Comparison of ENCODE assay signal across 9 cellular contexts in genomic region chr5:83718195-83718825, GRCh38. TPM values are rescaled to one million over a fixed set of nuclear protein-coding genes. Genes with fewer than 3 reads are reported as not detected.
DNase-seq lines count a peak whose midpoint lies in the region; ATAC-seq and TF ChIP-seq lines count a peak whose summit lies in the region.
"Had no signal": no experiment of that assay in that cellular context is flagged by ENCODE, and none has a peak within 500 bp of the region (broad histone marks: within the 10 kb centered on the region; RNA-seq: fewer than 3 reads in every experiment).

No MANE protein-coding gene starts in this region.

- in situ Hi-C loops in GM13976 (cut with MboI; ENCODE audit: low sequenced_read_pairs, unreplicated experiment), result loop anchor here (25.0 kb wide), 1 partner anchor 544 kb away; no protein-coding TSS in a partner anchor
- in situ Hi-C loops in Panc1 (cut with HindIII; ENCODE audit: low pct_unique_long_range_greater_than_20kb, low sequenced_read_pairs), result no loop called here

- no peak overlapping the region for H3K9ac ChIP-seq in colonic mucosa (ENCODE audit: low read depth in 2 of 2, low read length in 2 of 2)

- CTCF ChIA-PET in Panc1 (lab: Charles Lee), result no interaction called here

- POLR2A ChIA-PET in Panc1 (lab: Charles Lee), result no interaction called here

- no peak for TF ChIP-seq POLR2A in uterus (IDR thresholded peaks at IDR 0.05)

- peaks cover 12% of the 10 kb centered on the region for H3K27me3 ChIP-seq in Panc1 (ENCODE audit: control insufficient read depth, insufficient read depth, low read length)
- no peaks in the 10 kb centered on the region for H3K27me3 ChIP-seq in colonic mucosa
- peaks cover 24% of the 10 kb centered on the region for H3K27me3 ChIP-seq in lower lobe of right lung (ENCODE audit: low read depth)
- no peaks in the 10 kb centered on the region for H3K27me3 ChIP-seq in uterus

- H3K4me1 ChIP-seq in Panc1 (ENCODE audit: control insufficient read depth, insufficient read depth, low read length), result peaks cover 6% of the 10 kb centered on the region; the same call in 1 of the 2 replicates
- no peaks in the 10 kb centered on the region for H3K4me1 ChIP-seq in colonic mucosa
- H3K4me1 ChIP-seq in lower lobe of right lung, result peaks cover 9% of the 10 kb centered on the region
- no peaks in the 10 kb centered on the region for H3K4me1 ChIP-seq in uterus

- H3K36me3 ChIP-seq in Panc1 (ENCODE audit: control insufficient read depth, insufficient read depth, low read length) (no peaks in the 10 kb centered on the region), colonic mucosa (no peaks in the 10 kb centered on the region), lower lobe of right lung (no peaks in the 10 kb centered on the region), uterus (no peaks in the 10 kb centered on the region)

- TF ChIP-seq CTCF in GM13976 (IDR thresholded peaks at IDR 0.05; ENCODE audit: borderline replicate concordance, control extremely low read depth, extremely low read depth, insufficient read depth, missing control alignments) (peak; percentile 66), Panc1 (IDR thresholded peaks at IDR 0.05) (peak; percentile 85), colonic mucosa (IDR thresholded peaks at IDR 0.05) (peak; percentile 75), lower lobe of right lung (IDR thresholded peaks at IDR 0.05) (peak; percentile 78), uterus (IDR thresholded peaks at IDR 0.05) (peak; percentile 56 to 65 (median 62))

- H3K27ac ChIP-seq in Panc1 (ENCODE audit: low read length), result no peak overlapping the region
- H3K27ac ChIP-seq in colonic mucosa, result no peak overlapping the region
- H3K27ac ChIP-seq in lower lobe of right lung, result no peak overlapping the region
- no peak overlapping the region for H3K27ac ChIP-seq in uterus

- no TSS peak for BruUV-seq in Panc1 (replicated peaks; lab: Mats Ljungman, UMichigan)

- H3K4me3 ChIP-seq in Panc1 (ENCODE audit: low read depth in 2 of 2, low read length in 2 of 2) (no peak overlapping the region), colonic mucosa (no peak overlapping the region), lower lobe of right lung (no peak overlapping the region), uterus (no peak overlapping the region)

- peak; percentile 68 for DNase-seq in AG08395 (ENCODE audit: low spot score)
- peak; percentile 62 for DNase-seq in GM13976 (ENCODE audit: low spot score)
- peak; percentile 79 for DNase-seq in LoVo (ENCODE audit: low spot score)
- DNase-seq in Panc1 (ENCODE audit: low read depth, low spot score), result peak; percentile 24
- DNase-seq in colonic mucosa, result peak; percentile 64
- no peak for DNase-seq in lower lobe of right lung
- no peak for DNase-seq in uterus
- DNase-seq: left cardiac atrium had no signal

- H3K9me3 ChIP-seq in Panc1 (ENCODE audit: control insufficient read depth, insufficient read depth, low read depth, low read length), result no peaks in the 10 kb centered on the region
- H3K9me3 ChIP-seq in colonic mucosa, result no peaks in the 10 kb centered on the region
- no peaks in the 10 kb centered on the region for H3K9me3 ChIP-seq in lower lobe of right lung
- no peaks in the 10 kb centered on the region for H3K9me3 ChIP-seq in uterus

- intact Hi-C loops in Panc1 (cut with micrococcal nuclease; ENCODE audit: unreplicated experiment), result no loop called here
- intact Hi-C loops in colonic mucosa (cut with DNase I), result loop anchor here (5.0 to 10.0 kb wide), 2 partner anchors 734 to 1326 kb away; no protein-coding TSS in a partner anchor
- intact Hi-C loops in lower lobe of right lung (cut with DNase I), result no loop called here
- intact Hi-C loops in uterus (cut with DNase I; ENCODE audit: low total_unique reads), result no loop called here

- ATAC-seq in HG02610 (IDR thresholded peaks at IDR 0.05; ENCODE audit: unreplicated experiment), result peak; percentile 71
- peak; percentile 78; the same call in 1 of the 2 replicates for ATAC-seq in Panc1
- ATAC-seq in lower lobe of right lung, result peak; percentile 66 to 71

RNA-seq across cellular contexts. Expression of gene HAPLN1, which starts 2.3 kb away (rescaled TPM):
- total RNA-seq in Panc1 (2021; ENCODE audit: unreplicated experiment), result 0.13 TPM
- polyA plus RNA-seq in Panc1 (2012; ENCODE audit: insufficient read length), result 0.36 TPM
- total RNA-seq in colonic mucosa, result 1 to 10 TPM; 3.8 to 5.9 TPM
- total RNA-seq in lower lobe of right lung, result 0.21 TPM
- total RNA-seq in uterus, result 1 to 10 TPM in 1 of 4 donors, not detected in 3; 2.0 TPM

Comparison
In these comparisons a context has a peak if more than half of its experiments do, and no peak if none do; other contexts are left out.
1. DNase-seq: peak in AG08395 (single experiment), GM13976 (single experiment), LoVo (single experiment), Panc1 (single experiment) and colonic mucosa (single experiment); none in lower lobe of right lung (single experiment) and uterus (0 of 2).
2. Peak in every context shown above with its lines, with median percentiles within 50 percentile points of each other: CTCF ChIP-seq and ATAC-seq.